Comparison of ENCODE assay signal across 2 cellular contexts in the genomic region with DNA sequence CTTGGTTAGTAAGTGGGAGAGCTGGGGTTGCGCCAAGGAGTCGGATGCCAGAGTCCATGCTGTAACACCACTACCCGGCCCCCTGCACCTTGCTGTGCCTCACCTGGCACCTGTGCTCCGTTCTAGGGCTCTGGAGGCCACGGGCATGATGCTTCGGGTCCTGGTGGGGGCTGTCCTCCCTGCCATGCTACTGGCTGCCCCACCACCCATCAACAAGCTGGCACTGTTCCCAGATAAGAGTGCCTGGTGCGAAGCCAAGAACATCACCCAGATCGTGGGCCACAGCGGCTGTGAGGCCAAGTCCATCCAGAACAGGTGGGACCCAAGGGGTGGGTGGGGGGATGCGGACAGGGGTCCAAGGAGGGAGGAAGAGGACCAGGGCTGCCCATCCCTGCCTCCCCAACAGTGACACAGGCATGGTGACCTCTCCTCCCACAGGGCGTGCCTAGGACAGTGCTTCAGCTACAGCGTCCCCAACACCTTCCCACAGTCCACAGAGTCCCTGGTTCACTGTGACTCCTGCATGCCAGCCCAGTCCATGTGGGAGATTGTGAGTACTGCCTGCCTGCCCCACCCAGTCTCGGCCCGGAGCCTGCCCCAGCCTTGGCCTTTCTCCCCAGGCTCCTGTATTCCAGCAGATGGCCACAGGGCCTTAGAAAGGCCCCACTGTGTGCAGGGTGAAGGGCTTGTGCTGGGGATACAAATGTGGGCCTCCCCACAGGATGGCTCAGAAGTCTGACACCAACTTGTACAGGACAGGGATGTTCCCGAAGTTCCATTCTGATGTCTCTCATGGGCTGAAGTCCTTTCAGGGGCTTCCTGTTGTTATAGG.
TF ChIP-seq lines count a peak whose summit lies in the region.

No MANE protein-coding gene starts in this region.

TF ChIP-seq in GM23338, 12 proteins besides CTCF, POLR2A, EP300 and RAD21 (continued from another document):
- TF ChIP-seq, protein P1, sequence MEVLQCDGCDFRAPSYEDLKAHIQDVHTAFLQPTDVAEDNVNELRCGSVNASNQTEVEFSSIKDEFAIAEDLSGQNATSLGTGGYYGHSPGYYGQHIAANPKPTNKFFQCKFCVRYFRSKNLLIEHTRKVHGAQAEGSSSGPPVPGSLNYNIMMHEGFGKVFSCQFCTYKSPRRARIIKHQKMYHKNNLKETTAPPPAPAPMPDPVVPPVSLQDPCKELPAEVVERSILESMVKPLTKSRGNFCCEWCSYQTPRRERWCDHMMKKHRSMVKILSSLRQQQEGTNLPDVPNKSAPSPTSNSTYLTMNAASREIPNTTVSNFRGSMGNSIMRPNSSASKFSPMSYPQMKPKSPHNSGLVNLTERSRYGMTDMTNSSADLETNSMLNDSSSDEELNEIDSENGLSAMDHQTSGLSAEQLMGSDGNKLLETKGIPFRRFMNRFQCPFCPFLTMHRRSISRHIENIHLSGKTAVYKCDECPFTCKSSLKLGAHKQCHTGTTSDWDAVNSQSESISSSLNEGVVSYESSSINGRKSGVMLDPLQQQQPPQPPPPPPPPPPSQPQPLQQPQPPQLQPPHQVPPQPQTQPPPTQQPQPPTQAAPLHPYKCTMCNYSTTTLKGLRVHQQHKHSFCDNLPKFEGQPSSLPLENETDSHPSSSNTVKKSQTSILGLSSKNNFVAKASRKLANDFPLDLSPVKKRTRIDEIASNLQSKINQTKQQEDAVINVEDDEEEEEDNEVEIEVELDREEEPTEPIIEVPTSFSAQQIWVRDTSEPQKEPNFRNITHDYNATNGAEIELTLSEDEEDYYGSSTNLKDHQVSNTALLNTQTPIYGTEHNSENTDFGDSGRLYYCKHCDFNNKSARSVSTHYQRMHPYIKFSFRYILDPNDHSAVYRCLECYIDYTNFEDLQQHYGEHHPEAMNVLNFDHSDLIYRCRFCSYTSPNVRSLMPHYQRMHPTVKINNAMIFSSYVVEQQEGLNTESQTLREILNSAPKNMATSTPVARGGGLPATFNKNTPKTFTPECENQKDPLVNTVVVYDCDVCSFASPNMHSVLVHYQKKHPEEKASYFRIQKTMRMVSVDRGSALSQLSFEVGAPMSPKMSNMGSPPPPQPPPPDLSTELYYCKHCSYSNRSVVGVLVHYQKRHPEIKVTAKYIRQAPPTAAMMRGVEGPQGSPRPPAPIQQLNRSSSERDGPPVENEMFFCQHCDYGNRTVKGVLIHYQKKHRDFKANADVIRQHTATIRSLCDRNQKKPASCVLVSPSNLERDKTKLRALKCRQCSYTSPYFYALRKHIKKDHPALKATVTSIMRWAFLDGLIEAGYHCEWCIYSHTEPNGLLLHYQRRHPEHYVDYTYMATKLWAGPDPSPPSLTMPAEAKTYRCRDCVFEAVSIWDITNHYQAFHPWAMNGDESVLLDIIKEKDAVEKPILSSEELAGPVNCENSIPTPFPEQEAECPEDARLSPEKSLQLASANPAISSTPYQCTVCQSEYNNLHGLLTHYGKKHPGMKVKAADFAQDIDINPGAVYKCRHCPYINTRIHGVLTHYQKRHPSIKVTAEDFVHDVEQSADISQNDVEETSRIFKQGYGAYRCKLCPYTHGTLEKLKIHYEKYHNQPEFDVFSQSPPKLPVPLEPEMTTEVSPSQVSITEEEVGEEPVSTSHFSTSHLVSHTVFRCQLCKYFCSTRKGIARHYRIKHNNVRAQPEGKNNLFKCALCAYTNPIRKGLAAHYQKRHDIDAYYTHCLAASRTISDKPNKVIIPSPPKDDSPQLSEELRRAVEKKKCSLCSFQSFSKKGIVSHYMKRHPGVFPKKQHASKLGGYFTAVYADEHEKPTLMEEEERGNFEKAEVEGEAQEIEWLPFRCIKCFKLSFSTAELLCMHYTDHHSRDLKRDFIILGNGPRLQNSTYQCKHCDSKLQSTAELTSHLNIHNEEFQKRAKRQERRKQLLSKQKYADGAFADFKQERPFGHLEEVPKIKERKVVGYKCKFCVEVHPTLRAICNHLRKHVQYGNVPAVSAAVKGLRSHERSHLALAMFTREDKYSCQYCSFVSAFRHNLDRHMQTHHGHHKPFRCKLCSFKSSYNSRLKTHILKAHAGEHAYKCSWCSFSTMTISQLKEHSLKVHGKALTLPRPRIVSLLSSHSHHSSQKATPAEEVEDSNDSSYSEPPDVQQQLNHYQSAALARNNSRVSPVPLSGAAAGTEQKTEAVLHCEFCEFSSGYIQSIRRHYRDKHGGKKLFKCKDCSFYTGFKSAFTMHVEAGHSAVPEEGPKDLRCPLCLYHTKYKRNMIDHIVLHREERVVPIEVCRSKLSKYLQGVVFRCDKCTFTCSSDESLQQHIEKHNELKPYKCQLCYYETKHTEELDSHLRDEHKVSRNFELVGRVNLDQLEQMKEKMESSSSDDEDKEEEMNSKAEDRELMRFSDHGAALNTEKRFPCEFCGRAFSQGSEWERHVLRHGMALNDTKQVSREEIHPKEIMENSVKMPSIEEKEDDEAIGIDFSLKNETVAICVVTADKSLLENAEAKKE (CRISPR knock-in tag; IDR thresholded peaks at IDR 0.05): no peak
- TF ChIP-seq STAT1 (IDR thresholded peaks at IDR 0.05; ENCODE audit: unreplicated experiment): no peak
- no peak for TF ChIP-seq EZH2phosphoT487 (IDR thresholded peaks at IDR 0.05; ENCODE audit: unreplicated experiment)
- no peak for TF ChIP-seq CREB1 (CRISPR knock-in tag; IDR thresholded peaks at IDR 0.05; ENCODE audit: low read depth)
- TF ChIP-seq, protein P2, sequence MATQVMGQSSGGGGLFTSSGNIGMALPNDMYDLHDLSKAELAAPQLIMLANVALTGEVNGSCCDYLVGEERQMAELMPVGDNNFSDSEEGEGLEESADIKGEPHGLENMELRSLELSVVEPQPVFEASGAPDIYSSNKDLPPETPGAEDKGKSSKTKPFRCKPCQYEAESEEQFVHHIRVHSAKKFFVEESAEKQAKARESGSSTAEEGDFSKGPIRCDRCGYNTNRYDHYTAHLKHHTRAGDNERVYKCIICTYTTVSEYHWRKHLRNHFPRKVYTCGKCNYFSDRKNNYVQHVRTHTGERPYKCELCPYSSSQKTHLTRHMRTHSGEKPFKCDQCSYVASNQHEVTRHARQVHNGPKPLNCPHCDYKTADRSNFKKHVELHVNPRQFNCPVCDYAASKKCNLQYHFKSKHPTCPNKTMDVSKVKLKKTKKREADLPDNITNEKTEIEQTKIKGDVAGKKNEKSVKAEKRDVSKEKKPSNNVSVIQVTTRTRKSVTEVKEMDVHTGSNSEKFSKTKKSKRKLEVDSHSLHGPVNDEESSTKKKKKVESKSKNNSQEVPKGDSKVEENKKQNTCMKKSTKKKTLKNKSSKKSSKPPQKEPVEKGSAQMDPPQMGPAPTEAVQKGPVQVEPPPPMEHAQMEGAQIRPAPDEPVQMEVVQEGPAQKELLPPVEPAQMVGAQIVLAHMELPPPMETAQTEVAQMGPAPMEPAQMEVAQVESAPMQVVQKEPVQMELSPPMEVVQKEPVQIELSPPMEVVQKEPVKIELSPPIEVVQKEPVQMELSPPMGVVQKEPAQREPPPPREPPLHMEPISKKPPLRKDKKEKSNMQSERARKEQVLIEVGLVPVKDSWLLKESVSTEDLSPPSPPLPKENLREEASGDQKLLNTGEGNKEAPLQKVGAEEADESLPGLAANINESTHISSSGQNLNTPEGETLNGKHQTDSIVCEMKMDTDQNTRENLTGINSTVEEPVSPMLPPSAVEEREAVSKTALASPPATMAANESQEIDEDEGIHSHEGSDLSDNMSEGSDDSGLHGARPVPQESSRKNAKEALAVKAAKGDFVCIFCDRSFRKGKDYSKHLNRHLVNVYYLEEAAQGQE (IDR thresholded peaks at IDR 0.05; ENCODE audit: unreplicated experiment): no peak

TF ChIP-seq in WTC11, 78 proteins besides CTCF, POLR2A, EP300 and RAD21 (continued from another document):
- TF ChIP-seq, protein P3, sequence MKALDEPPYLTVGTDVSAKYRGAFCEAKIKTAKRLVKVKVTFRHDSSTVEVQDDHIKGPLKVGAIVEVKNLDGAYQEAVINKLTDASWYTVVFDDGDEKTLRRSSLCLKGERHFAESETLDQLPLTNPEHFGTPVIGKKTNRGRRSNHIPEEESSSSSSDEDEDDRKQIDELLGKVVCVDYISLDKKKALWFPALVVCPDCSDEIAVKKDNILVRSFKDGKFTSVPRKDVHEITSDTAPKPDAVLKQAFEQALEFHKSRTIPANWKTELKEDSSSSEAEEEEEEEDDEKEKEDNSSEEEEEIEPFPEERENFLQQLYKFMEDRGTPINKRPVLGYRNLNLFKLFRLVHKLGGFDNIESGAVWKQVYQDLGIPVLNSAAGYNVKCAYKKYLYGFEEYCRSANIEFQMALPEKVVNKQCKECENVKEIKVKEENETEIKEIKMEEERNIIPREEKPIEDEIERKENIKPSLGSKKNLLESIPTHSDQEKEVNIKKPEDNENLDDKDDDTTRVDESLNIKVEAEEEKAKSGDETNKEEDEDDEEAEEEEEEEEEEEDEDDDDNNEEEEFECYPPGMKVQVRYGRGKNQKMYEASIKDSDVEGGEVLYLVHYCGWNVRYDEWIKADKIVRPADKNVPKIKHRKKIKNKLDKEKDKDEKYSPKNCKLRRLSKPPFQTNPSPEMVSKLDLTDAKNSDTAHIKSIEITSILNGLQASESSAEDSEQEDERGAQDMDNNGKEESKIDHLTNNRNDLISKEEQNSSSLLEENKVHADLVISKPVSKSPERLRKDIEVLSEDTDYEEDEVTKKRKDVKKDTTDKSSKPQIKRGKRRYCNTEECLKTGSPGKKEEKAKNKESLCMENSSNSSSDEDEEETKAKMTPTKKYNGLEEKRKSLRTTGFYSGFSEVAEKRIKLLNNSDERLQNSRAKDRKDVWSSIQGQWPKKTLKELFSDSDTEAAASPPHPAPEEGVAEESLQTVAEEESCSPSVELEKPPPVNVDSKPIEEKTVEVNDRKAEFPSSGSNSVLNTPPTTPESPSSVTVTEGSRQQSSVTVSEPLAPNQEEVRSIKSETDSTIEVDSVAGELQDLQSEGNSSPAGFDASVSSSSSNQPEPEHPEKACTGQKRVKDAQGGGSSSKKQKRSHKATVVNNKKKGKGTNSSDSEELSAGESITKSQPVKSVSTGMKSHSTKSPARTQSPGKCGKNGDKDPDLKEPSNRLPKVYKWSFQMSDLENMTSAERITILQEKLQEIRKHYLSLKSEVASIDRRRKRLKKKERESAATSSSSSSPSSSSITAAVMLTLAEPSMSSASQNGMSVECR (CRISPR knock-in tag; IDR thresholded peaks at IDR 0.05; ENCODE audit: borderline replicate concordance): no peak
- no peak for TF ChIP-seq FOXP4 (CRISPR knock-in tag; IDR thresholded peaks at IDR 0.05)
- no peak for TF ChIP-seq EMX1 (CRISPR knock-in tag; IDR thresholded peaks at IDR 0.05)
- TF ChIP-seq ZNF121 (CRISPR knock-in tag; IDR thresholded peaks at IDR 0.05): no peak
- TF ChIP-seq NFYB (CRISPR knock-in tag; conservative IDR thresholded peaks at IDR 0.05; ENCODE audit: low read depth): no peak
- no peak for TF ChIP-seq TEAD4 (CRISPR knock-in tag; IDR thresholded peaks at IDR 0.05)
- no peak for TF ChIP-seq IRF2 (CRISPR knock-in tag; IDR thresholded peaks at IDR 0.05; ENCODE audit: borderline replicate concordance, low read depth)
- TF ChIP-seq ZNF512 (CRISPR knock-in tag; IDR thresholded peaks at IDR 0.05; ENCODE audit: borderline replicate concordance): no peak
TF ChIP-seq in WTC11: peak in this region for 0.
